8 cellular contexts compared by ENCODE assay signal in genomic region chr1:36609241-36610027, GRCh38.
A peak's percentile ranks its signal among the peaks of the same experiment; 100 is the strongest.
DNase-seq lines count a peak whose midpoint lies in the region; ATAC-seq and TF ChIP-seq lines count a peak whose summit lies in the region.

No MANE protein-coding gene starts in this region.

- H3K4me3 ChIP-seq in body of pancreas = no peak overlapping the region

- H3K27me3 ChIP-seq in body of pancreas = no peaks in the 10 kb centered on the region

- peak; percentile 6 to 68 (median 52) for TF ChIP-seq CTCF in body of pancreas (IDR thresholded peaks at IDR 0.05)

- WGBS in body of pancreas, 2 donors = 32 to 37% methylated on average over 6 of the region's 6 CpGs

- H3K9me3 Mint-ChIP-seq in stimulated activated effector memory CD8-positive, alpha-beta T cell treated with anti-CD3 and anti-CD28 coated beads, Interleukin-12 subunit alpha, Interleukin-12 subunit beta, amount 100 ng/mL, for 72 hours = no peaks in the 10 kb centered on the region

- no peak overlapping the region for H3K27ac ChIP-seq in body of pancreas

- H3K4me1 ChIP-seq in body of pancreas = no peaks in the 10 kb centered on the region

- intact Hi-C loops in body of pancreas (cut with DNase I) (no loop called here), left colon (cut with DNase I, micrococcal nuclease) (no loop called here)

- no peak overlapping the region for H3K4me3 Mint-ChIP-seq in stimulated activated effector memory CD8-positive, alpha-beta T cell treated with anti-CD3 and anti-CD28 coated beads, Interleukin-12 subunit alpha, Interleukin-12 subunit beta, amount 100 ng/mL, for 72 hours

- peaks cover 31% of the 10 kb centered on the region for H3K4me1 Mint-ChIP-seq in stimulated activated effector memory CD8-positive, alpha-beta T cell treated with anti-CD3 and anti-CD28 coated beads, Interleukin-12 subunit alpha, Interleukin-12 subunit beta, amount 100 ng/mL, for 72 hours

- H3K36me3 ChIP-seq in body of pancreas (replicated peaks in 1 of 2; ENCODE audit: insufficient read depth in 1 of 2, low read depth in 2 of 2) = no peaks in the 10 kb centered on the region

- H3K36me3 Mint-ChIP-seq in stimulated activated effector memory CD8-positive, alpha-beta T cell treated with anti-CD3 and anti-CD28 coated beads, Interleukin-12 subunit alpha, Interleukin-12 subunit beta, amount 100 ng/mL, for 72 hours = no peaks in the 10 kb centered on the region

- no peak overlapping the region for H3K27ac Mint-ChIP-seq in stimulated activated effector memory CD8-positive, alpha-beta T cell treated with anti-CD3 and anti-CD28 coated beads, Interleukin-12 subunit alpha, Interleukin-12 subunit beta, amount 100 ng/mL, for 72 hours

- no peaks in the 10 kb centered on the region for H3K9me3 ChIP-seq in body of pancreas

- no peak for TF ChIP-seq POLR2A in body of pancreas (IDR thresholded peaks at IDR 0.05)

- peak; percentile 10 to 38 for DNase-seq in activated CD4-positive, alpha-beta T cell treated with anti-CD3 and anti-CD28 coated beads for 24 hours (ENCODE audit: low read depth in 2 of 2)
- DNase-seq in activated CD4-positive, alpha-beta T cell treated with anti-CD3 and anti-CD28 coated beads for 1 hour = no peak
- peak; percentile 59 for DNase-seq in M059J (ENCODE audit: low read depth)
- peak; percentile 52 for DNase-seq in RKO (ENCODE audit: low spot score)
- DNase-seq in body of pancreas = peak; percentile 39 to 63 (median 56)
- peak; percentile 27 to 43 for DNase-seq in left colon
- peak; percentile 22 to 68 for DNase-seq in stimulated activated effector memory CD8-positive, alpha-beta T cell treated with anti-CD3 and anti-CD28 coated beads, Interleukin-12 subunit alpha, Interleukin-12 subunit beta, amount 100 ng/mL, for 72 hours (ENCODE audit: low spot score in 2 of 2)

- ATAC-seq in body of pancreas = no peak
- peak; percentile 69 for ATAC-seq in left colon
- ATAC-seq in stimulated activated effector memory CD8-positive, alpha-beta T cell treated with anti-CD3 and anti-CD28 coated beads, Interleukin-12 subunit alpha, Interleukin-12 subunit beta, amount 100 ng/mL, for 72 hours = peak; percentile 59
- ATAC-seq in GM21576 (IDR thresholded peaks at IDR 0.05; ENCODE audit: unreplicated experiment) = no peak

Comparison
In these comparisons a context has a peak if more than half of its experiments do, and no peak if none do; other contexts are left out.
1. ATAC-seq: peak in left colon (single experiment) and stimulated activated effector memory CD8-positive, alpha-beta T cell treated with anti-CD3 and anti-CD28 coated beads, Interleukin-12 subunit alpha, Interleukin-12 subunit beta, amount 100 ng/mL, for 72 hours (single experiment); none in body of pancreas (single experiment) and GM21576 (single experiment).